27 cellular contexts compared by ENCODE assay signal in the genomic region with DNA sequence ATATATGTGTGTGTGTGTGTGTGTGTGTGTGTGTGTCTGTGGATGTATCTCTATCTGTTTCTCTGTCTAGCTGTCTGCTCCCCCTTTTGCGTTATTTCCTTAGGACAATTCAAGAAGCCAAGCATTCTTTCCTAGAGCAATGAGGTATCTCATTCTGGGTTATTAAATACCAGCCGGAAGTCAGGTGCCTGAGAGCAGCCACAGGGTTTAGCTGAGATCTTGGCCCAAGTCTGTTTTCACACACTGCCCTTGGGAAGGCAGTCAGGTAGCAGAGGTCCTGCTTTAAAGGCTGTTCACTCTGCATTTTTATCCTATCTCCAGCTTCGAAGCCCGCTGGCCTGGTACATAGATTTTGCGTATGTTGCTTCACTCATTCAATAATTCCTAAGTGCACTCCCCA.
"Had no signal": no experiment of that assay in that cellular context is flagged by ENCODE, and none has a peak within 500 bp of the region (broad histone marks: within the 10 kb centered on the region; RNA-seq: fewer than 3 reads in every experiment).

No MANE protein-coding gene starts in this region.

- H3K4me3 Mint-ChIP-seq: activated B cell treated with CpG ODN at 0.5 μM for 24 hours; activated CD4-positive, alpha-beta memory T cell treated with anti-CD3 and anti-CD28 coated beads for 36 hours; activated CD4-positive, alpha-beta T cell treated with anti-CD3 and anti-CD28 coated beads, Interleukin-2, amount 10 ng/mL, durations not matched to agents 7 days and 5 days; activated naive CD4-positive, alpha-beta T cell treated with anti-CD3 and anti-CD28 coated beads for 36 hours; activated naive CD8-positive, alpha-beta T cell; activated T-helper 17 cell treated with anti-CD3 and anti-CD28 coated beads, Interleukin-2, amount 50 U/mL, for 72 hours; T-helper 17 cell had no signal

- H3K36me3 ChIP-seq: brain microvascular endothelial cell, cardiac muscle cell had no signal

- H3K36me3 Mint-ChIP-seq: activated CD4-positive, alpha-beta memory T cell treated with anti-CD3 and anti-CD28 coated beads for 36 hours; activated naive CD8-positive, alpha-beta T cell had no signal

- H3K9me3 Mint-ChIP-seq: activated B cell treated with CpG ODN at 0.5 μM for 24 hours; activated CD4-positive, alpha-beta memory T cell treated with anti-CD3 and anti-CD28 coated beads for 36 hours; activated CD4-positive, alpha-beta T cell treated with anti-CD3 and anti-CD28 coated beads, Interleukin-2, amount 10 ng/mL, durations not matched to agents 7 days and 5 days; activated naive CD4-positive, alpha-beta T cell treated with anti-CD3 and anti-CD28 coated beads for 36 hours; activated T-helper 17 cell treated with anti-CD3 and anti-CD28 coated beads, Interleukin-2, amount 50 U/mL, for 72 hours had no signal

- H3K4me3 ChIP-seq: cardiac muscle cell, K562, PC-9 had no signal

- DNase-seq: activated B cell treated with CpG ODN at 0.5 μM for 24 hours; activated CD4-positive, alpha-beta memory T cell treated with anti-CD3 and anti-CD28 coated beads for 36 hours; activated CD4-positive, alpha-beta T cell treated with anti-CD3 and anti-CD28 coated beads for 1 hour; activated CD4-positive, alpha-beta T cell treated with anti-CD3 and anti-CD28 coated beads, Interleukin-2, amount 10 ng/mL, durations not matched to agents 7 days and 5 days; activated CD8-positive, alpha-beta memory T cell treated with anti-CD3 and anti-CD28 coated beads for 24 hours; activated gamma-delta T cell; activated naive CD4-positive, alpha-beta T cell treated with anti-CD3 and anti-CD28 coated beads for 36 hours; activated T-cell treated with anti-CD3 and anti-CD28 coated beads, Interleukin-2, amount 50 U/mL, for 48 hours; amygdala; brain microvascular endothelial cell; Karpas-422; MM.1S; NCI-H1105; NCI-H1436; NCI-H187; NCI-H2081; NCI-H510A treated with DMSO at 0.1 percent for 48 hours; NCI-H69; PC-9; SHP77 treated with DMSO at 0.1 percent for 48 hours; T-helper 17 cell; T-helper 9 cell had no signal

- H3K27ac Mint-ChIP-seq: activated B cell treated with CpG ODN at 0.5 μM for 24 hours; activated CD4-positive, alpha-beta memory T cell treated with anti-CD3 and anti-CD28 coated beads for 36 hours; activated CD4-positive, alpha-beta T cell treated with anti-CD3 and anti-CD28 coated beads, Interleukin-2, amount 10 ng/mL, durations not matched to agents 7 days and 5 days; activated naive CD4-positive, alpha-beta T cell treated with anti-CD3 and anti-CD28 coated beads for 36 hours; activated naive CD8-positive, alpha-beta T cell; activated T-helper 17 cell treated with anti-CD3 and anti-CD28 coated beads, Interleukin-2, amount 50 U/mL, for 72 hours; T-helper 17 cell had no signal

- H3K27ac ChIP-seq: brain microvascular endothelial cell, cardiac muscle cell, PC-9 had no signal

- FAIRE-seq: astrocyte, K562 had no signal

- H3K4me1 Mint-ChIP-seq: activated B cell treated with CpG ODN at 0.5 μM for 24 hours; activated CD4-positive, alpha-beta T cell treated with anti-CD3 and anti-CD28 coated beads, Interleukin-2, amount 10 ng/mL, durations not matched to agents 7 days and 5 days; activated T-helper 17 cell treated with anti-CD3 and anti-CD28 coated beads, Interleukin-2, amount 50 U/mL, for 72 hours; T-helper 17 cell had no signal

- ATAC-seq: activated T-helper 17 cell treated with anti-CD3 and anti-CD28 coated beads, Interleukin-2, amount 50 U/mL, for 72 hours; K562; T-helper 17 cell had no signal
